14 cellular contexts compared by ENCODE assay signal in genomic region chr3:47365213-47366153, GRCh38. TPM values are rescaled to one million over a fixed set of nuclear protein-coding genes. Genes with fewer than 3 reads are reported as not detected.
DNase-seq lines count a peak whose midpoint lies in the region; ATAC-seq and TF ChIP-seq lines count a peak whose summit lies in the region.
"Had no signal": no experiment of that assay in that cellular context is flagged by ENCODE, and none has a peak within 500 bp of the region (broad histone marks: within the 10 kb centered on the region; RNA-seq: fewer than 3 reads in every experiment).

No MANE protein-coding gene starts in this region.

- no peaks in the 10 kb centered on the region for H3K27me3 ChIP-seq in prostate gland (replicated peaks; ENCODE audit: insufficient read depth)
- no peaks in the 10 kb centered on the region for H3K27me3 ChIP-seq in CD4-positive, alpha-beta T cell (ENCODE audit: control insufficient read depth, insufficient read depth, low read length)
- no peaks in the 10 kb centered on the region for H3K27me3 ChIP-seq in BE2C
- H3K27me3 ChIP-seq: thyroid gland had no signal

- no peak overlapping the region for H3K4me3 ChIP-seq in prostate gland
- H3K4me3 ChIP-seq in BE2C (ENCODE audit: low read depth, low read length) = no peak overlapping the region
- H3K4me3 ChIP-seq: thyroid gland had no signal

- H3K36me3 Mint-ChIP-seq in CD4-positive, alpha-beta T cell (ENCODE audit: low read depth) = peaks cover 7% of the 10 kb centered on the region
- H3K36me3 Mint-ChIP-seq: memory B cell had no signal

- H3K9me3 Mint-ChIP-seq in CD4-positive, alpha-beta T cell = no peaks in the 10 kb centered on the region
- H3K9me3 Mint-ChIP-seq: memory B cell had no signal

- no peak for ATAC-seq in CD4-positive, alpha-beta T cell (ENCODE audit: poor library complexity)
- ATAC-seq: Panc1 had no signal

- no peak for TF ChIP-seq CTCF in prostate gland (IDR thresholded peaks at IDR 0.05)
- TF ChIP-seq CTCF in CD4-positive, alpha-beta T cell (IDR thresholded peaks at IDR 0.05) = no peak
- no peak for TF ChIP-seq CTCF in BE2C (IDR thresholded peaks at IDR 0.05; ENCODE audit: low read depth, low read length)

- CTCF ChIA-PET in CD4-positive, alpha-beta T cell (lab: Charles Lee) = no interaction called here

- no peak overlapping the region for H3K4me3 Mint-ChIP-seq in CD4-positive, alpha-beta T cell
- H3K4me3 Mint-ChIP-seq: memory B cell had no signal

- TF ChIP-seq POLR2A in prostate gland (IDR thresholded peaks at IDR 0.05) = no peak

- H3K4me1 ChIP-seq in prostate gland (replicated peaks) = no peaks in the 10 kb centered on the region
- H3K4me1 ChIP-seq in BE2C = no peaks in the 10 kb centered on the region
- H3K4me1 ChIP-seq: Caco-2, thyroid gland had no signal

- H3K9me3 ChIP-seq in prostate gland = no peaks in the 10 kb centered on the region
- H3K9me3 ChIP-seq in CD4-positive, alpha-beta T cell (ENCODE audit: control insufficient read depth, low read length) = no peaks in the 10 kb centered on the region
- no peaks in the 10 kb centered on the region for H3K9me3 ChIP-seq in BE2C
- H3K9me3 ChIP-seq: thyroid gland had no signal

- H3K27ac ChIP-seq in prostate gland = no peak overlapping the region
- no peak overlapping the region for H3K27ac ChIP-seq in CD4-positive, alpha-beta T cell (ENCODE audit: low read depth, low read length)
- H3K27ac ChIP-seq: thyroid gland had no signal

- no peaks in the 10 kb centered on the region for H3K27me3 Mint-ChIP-seq in CD4-positive, alpha-beta T cell

- H3K36me3 ChIP-seq in prostate gland (no peaks in the 10 kb centered on the region), BE2C (no peaks in the 10 kb centered on the region)
- H3K36me3 ChIP-seq: thyroid gland had no signal

- intact Hi-C loops in prostate gland (cut with DNase I) = no loop called here
- intact Hi-C loops in CD4-positive, alpha-beta T cell (cut with DNase I, micrococcal nuclease) = no loop called here

- POLR2A ChIA-PET in CD4-positive, alpha-beta T cell (lab: Charles Lee) = no interaction called here

- H3K4me1 Mint-ChIP-seq in CD4-positive, alpha-beta T cell (ENCODE audit: low read depth) = peaks cover 12% of the 10 kb centered on the region

- peak; percentile 82 for DNase-seq in EL
- DNase-seq in NCI-H446 (lab: John Stamatoyannopoulos, UW) = peak; percentile 25 to 74
- DNase-seq in dermis blood vessel endothelial cell = peak; percentile 82
- peak; percentile 30 for DNase-seq in prostate gland (ENCODE audit: low spot score)
- no peak for DNase-seq in LoVo (ENCODE audit: low spot score)
- DNase-seq in CD4-positive, alpha-beta T cell = no peak
- no peak for DNase-seq in stimulated activated CD4-positive, alpha-beta T cell treated with anti-CD3 and anti-CD28 coated beads, Interleukin-4, amount 100 ng/mL, for 24 hours
- DNase-seq in BE2C = no peak
- DNase-seq: activated T-cell treated with anti-CD3 and anti-CD28 coated beads for 4 hours, NCI-H2081, thyroid gland had no signal

- WGBS in prostate gland = 28% methylated on average over 11 of the region's 11 CpGs

- no peak overlapping the region for H3K27ac Mint-ChIP-seq in CD4-positive, alpha-beta T cell
- H3K27ac Mint-ChIP-seq: memory B cell had no signal

RNA-seq across cellular contexts. Expression of gene PTPN23, which starts 15.3 kb away (rescaled TPM):
- total RNA-seq in dermis blood vessel endothelial cell = 21.4 and 41.4 TPM in 2 replicates
- 10 to 100 TPM; 31.7 to 47.4 TPM for total RNA-seq in prostate gland
- total RNA-seq in CD4-positive, alpha-beta T cell = 10 to 100 TPM; 27.3 to 35.7 TPM
- polyA plus RNA-seq in BE2C (2012; ENCODE audit: insufficient read depth, insufficient read length, low read depth) = 33.7 TPM

Comparison
In these comparisons a context has a peak if more than half of its experiments do, and no peak if none do; other contexts are left out.
1. DNase-seq: peak in EL (single experiment), NCI-H446 (2 of 2), dermis blood vessel endothelial cell (single experiment) and prostate gland (single experiment); none in LoVo (single experiment), CD4-positive, alpha-beta T cell (0 of 10), stimulated activated CD4-positive, alpha-beta T cell treated with anti-CD3 and anti-CD28 coated beads, Interleukin-4, amount 100 ng/mL, for 24 hours (single experiment) and BE2C (single experiment).